8 cellular contexts compared by ENCODE assay signal in the genomic region with DNA sequence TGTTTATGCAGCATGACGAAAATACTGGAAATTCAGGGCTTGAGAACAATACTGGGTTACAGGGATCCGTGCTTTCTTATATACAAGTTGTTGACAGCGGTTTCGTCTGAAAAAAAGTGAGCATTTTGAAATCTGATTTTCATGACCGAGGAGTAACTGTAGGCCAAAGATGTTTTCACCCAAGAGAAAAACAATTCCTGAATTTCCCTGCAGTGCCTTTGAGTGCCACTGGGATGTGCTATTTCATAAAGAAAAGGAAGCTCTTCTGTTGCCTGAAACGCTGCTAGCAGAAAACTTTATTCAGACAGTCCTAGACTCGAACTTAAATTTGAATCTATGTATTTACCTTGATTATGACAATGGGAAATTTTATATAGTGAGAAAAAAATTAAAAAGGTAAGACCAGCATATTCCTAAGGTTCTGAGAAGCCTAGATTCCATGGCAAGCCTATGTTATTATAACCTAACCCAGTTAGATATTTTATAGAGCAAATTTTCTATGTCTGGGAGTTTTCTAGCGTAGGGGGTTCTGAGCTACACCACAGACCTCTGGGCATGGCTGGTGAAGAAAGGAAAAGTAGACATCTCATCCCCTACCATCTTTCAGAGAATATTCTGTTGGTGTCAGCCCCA. TPM values are rescaled to one million over a fixed set of nuclear protein-coding genes. Genes with fewer than 3 reads are reported as not detected.
DNase-seq lines count a peak whose midpoint lies in the region; ATAC-seq, FAIRE-seq and TF ChIP-seq lines count a peak whose summit lies in the region.

No MANE protein-coding gene starts in this region.

- peak; percentile 89 for TF ChIP-seq CTCF in A549 (IDR thresholded peaks at IDR 0.05)
- peak; percentile 97 for TF ChIP-seq CTCF in foreskin keratinocyte (conservative IDR thresholded peaks at IDR 0.05)
- peak in 1 of 3 donors; percentile 66 for TF ChIP-seq CTCF in omental fat pad (IDR thresholded peaks at IDR 0.05)

- peaks cover 16% of the 10 kb centered on the region for H3K27me3 ChIP-seq in foreskin keratinocyte

- WGBS in A549 (ENCODE audit: missing lambda C conversion rate): 5% methylated on average over 8 of the region's 8 CpGs

- H3K9me3 Mint-ChIP-seq in activated CD8-positive, alpha-beta memory T cell treated with anti-CD3 and anti-CD28 coated beads, Interleukin-2, amount 10 ng/mL, durations not matched to agents 7 days and 5 days (ENCODE audit: low read depth): peaks cover 2% of the 10 kb centered on the region

- FAIRE-seq in A549 (lab: Jason Lieb, UNC): peak; percentile 79

- no peak overlapping the region for H3K4me3 ChIP-seq in A549

- H3K27ac Mint-ChIP-seq in activated CD8-positive, alpha-beta memory T cell treated with anti-CD3 and anti-CD28 coated beads, Interleukin-2, amount 10 ng/mL, durations not matched to agents 7 days and 5 days: no peak overlapping the region

- H3K9me3 ChIP-seq in A549: peaks cover 3% of the 10 kb centered on the region; the same call in 1 of the 3 replicates

- ATAC-seq in A549 (peak; percentile 63 to 82; a peak in 5 of 6 replicates), HG02973 (IDR thresholded peaks at IDR 0.05; ENCODE audit: unreplicated experiment) (peak; percentile 62), foreskin keratinocyte (peak; percentile 55), omental fat pad (ENCODE audit: low FRiP score) (peak; percentile 67), HG03108 (IDR thresholded peaks at IDR 0.05; ENCODE audit: unreplicated experiment) (no peak)
- ATAC-seq in activated CD8-positive, alpha-beta memory T cell treated with anti-CD3 and anti-CD28 coated beads, Interleukin-2, amount 10 ng/mL, durations not matched to agents 7 days and 5 days: peak; percentile 45

- CTCF ChIA-PET in A549 (lab: Yijun Ruan, JAX): interaction anchor here (0.7 to 7.1 kb wide), 39 partner anchors 8 to 1372 kb away, joined by 3 to 182 read pairs (median 4); a partner anchor contains a TSS
- CTCF ChIA-PET in activated CD8-positive, alpha-beta memory T cell treated with anti-CD3 and anti-CD28 coated beads, Interleukin-2, amount 10 ng/mL, durations not matched to agents 7 days and 5 days (lab: Charles Lee): interaction anchor here (0.6 to 6.2 kb wide), 18 partner anchors 8 to 931 kb away, joined by 3 to 75 read pairs (median 5); a partner anchor contains a TSS

- no peak overlapping the region for H3K4me3 Mint-ChIP-seq in activated CD8-positive, alpha-beta memory T cell treated with anti-CD3 and anti-CD28 coated beads, Interleukin-2, amount 10 ng/mL, durations not matched to agents 7 days and 5 days

- H3K36me3 Mint-ChIP-seq in activated CD8-positive, alpha-beta memory T cell treated with anti-CD3 and anti-CD28 coated beads, Interleukin-2, amount 10 ng/mL, durations not matched to agents 7 days and 5 days: no peaks in the 10 kb centered on the region

- no peak for TF ChIP-seq EP300 in A549 (IDR thresholded peaks at IDR 0.05)

- POLR2A ChIA-PET in A549 (lab: Yijun Ruan, JAX): interaction anchor here (1.0 kb wide), 2 partner anchors 359 to 939 kb away, joined by 3 to 4 read pairs; no protein-coding TSS in a partner anchor

- H3K27ac ChIP-seq in A549 (no peak overlapping the region), foreskin keratinocyte (no peak overlapping the region)

- TF ChIP-seq RAD21 in A549 (conservative IDR thresholded peaks at IDR 0.05 in 1 of 2, IDR thresholded peaks at IDR 0.05 in 1 of 2): peak; percentile 92 to 93

- no peak for TF ChIP-seq POLR2A in A549 (IDR thresholded peaks at IDR 0.05; ENCODE audit: low read length)

- DNase-seq in A549 (ENCODE audit: low read depth in 1 of 2, low spot score in 1 of 2) (peak; percentile 29 to 55), GM03348 (ENCODE audit: low spot score) (peak; percentile 71), NCI-H2227 treated with DMSO at 0.1 percent for 48 hours (lab: John Stamatoyannopoulos, UW) (peak; percentile 53), foreskin keratinocyte (peak; percentile 7 to 37), omental fat pad (ENCODE audit: low spot score) (no peak)
- DNase-seq in activated CD8-positive, alpha-beta memory T cell treated with anti-CD3 and anti-CD28 coated beads, Interleukin-2, amount 10 ng/mL, durations not matched to agents 7 days and 5 days: peak; percentile 44

- peaks cover 11% of the 10 kb centered on the region for H3K4me1 Mint-ChIP-seq in activated CD8-positive, alpha-beta memory T cell treated with anti-CD3 and anti-CD28 coated beads, Interleukin-2, amount 10 ng/mL, durations not matched to agents 7 days and 5 days

- no peak overlapping the region for H3K4me2 ChIP-seq in A549

- peaks cover 6% of the 10 kb centered on the region for H3K27me3 Mint-ChIP-seq in activated CD8-positive, alpha-beta memory T cell treated with anti-CD3 and anti-CD28 coated beads, Interleukin-2, amount 10 ng/mL, durations not matched to agents 7 days and 5 days

- H3K4me1 ChIP-seq in A549 (no peaks in the 10 kb centered on the region), foreskin keratinocyte (no peaks in the 10 kb centered on the region)

TF ChIP-seq in A549, 52 proteins besides CTCF, POLR2A, EP300 and RAD21:
- no peak for TF ChIP-seq EHMT2 (IDR thresholded peaks at IDR 0.05; ENCODE audit: low read depth)
- TF ChIP-seq SMC3 (IDR thresholded peaks at IDR 0.05): peak; percentile 78

RNA-seq across cellular contexts. Expression of a gene that starts 30.2 kb away (rescaled TPM):
- polyA plus RNA-seq in A549 (2011; rRNA removed): not detected in 2 replicates
- polyA plus RNA-seq in A549 (2012; cell fraction: cytosol; rRNA removed): not detected in 2 replicates
- not detected in 2 replicates for polyA plus RNA-seq in A549 (2012; cell fraction: nucleus; rRNA removed)
- polyA plus RNA-seq in A549 (2017; fragmentation: RNase III; extraction: RNeasy Plus Mini Kit Qiagen cat#74134 plus additional on column Dnase treatment): not detected in 3 replicates
- not detected in 2 replicates for polyA minus RNA-seq in A549 (2011; rRNA and poly(A)+ RNA removed)
- under 1 TPM in 1 of 2 experiments, not detected in 1; 0.19 TPM for total RNA-seq in activated CD8-positive, alpha-beta memory T cell treated with anti-CD3 and anti-CD28 coated beads, Interleukin-2, amount 10 ng/mL, durations not matched to agents 7 days and 5 days
- 0.49 and 0.51 TPM in 2 replicates for total RNA-seq in foreskin keratinocyte
- polyA plus RNA-seq in foreskin keratinocyte: 0.15 and 0.21 TPM in 2 replicates
- total RNA-seq in omental fat pad: 10 to 100 TPM in 1 of 4 donors, 1 to 10 TPM in 3; 2.2 to 12.6 (median 5.7) TPM
